30 cellular contexts compared by ENCODE assay signal in genomic region chr22:34570408-34570807, GRCh38.
"Had no signal": no experiment of that assay in that cellular context is flagged by ENCODE, and none has a peak within 500 bp of the region (broad histone marks: within the 10 kb centered on the region; RNA-seq: fewer than 3 reads in every experiment).

No MANE protein-coding gene starts in this region.

- DNase-seq: naive B cell; naive thymus-derived CD8-positive, alpha-beta T cell; nephron progenitor cell; nucleus accumbens; pancreas; psoas muscle; right cardiac atrium; spleen; stimulated activated CD4-positive, alpha-beta T cell treated with anti-CD3 and anti-CD28 coated beads, Interleukin-12 subunit alpha, Interleukin-12 subunit beta, amount 100 ng/mL, for 4 hours; stimulated activated CD4-positive, alpha-beta T cell treated with anti-CD3 and anti-CD28 coated beads, Interleukin-1b, Interleukin-23, amount 100 ng/mL, for 48 hours; stimulated activated CD4-positive, alpha-beta T cell treated with anti-CD3 and anti-CD28 coated beads, Interleukin-4, amount 100 ng/mL, for 1 hour; stimulated activated CD4-positive, alpha-beta T cell treated with anti-CD3 and anti-CD28 coated beads, Interleukin-4, amount 100 ng/mL, for 4 hours; stimulated activated CD8-positive, alpha-beta memory T cell treated with anti-CD3 and anti-CD28 coated beads, Interleukin-4, amount 100 ng/mL, for 48 hours; stimulated activated naive CD4-positive, alpha-beta T cell; stimulated activated naive CD8-positive, alpha-beta T cell treated with anti-CD3 and anti-CD28 coated beads, Interleukin-15, amount 100 ng/mL, for 72 hours; stimulated activated naive CD8-positive, alpha-beta T cell treated with anti-CD3 and anti-CD28 coated beads, Interleukin-15, Interleukin-2, amounts not matched to agents 100 U/mL and 50 U/mL, for 24 hours; substantia nigra; testis; tibial artery; transverse colon; upper lobe of left lung had no signal

- H3K27ac ChIP-seq: neutrophil, pancreas, psoas muscle, skin epidermis, spleen, suprapubic skin, testis, tibial artery, transverse colon, upper lobe of left lung, vagina had no signal

- H3K4me3 ChIP-seq: pancreas, psoas muscle, skin epidermis, smooth muscle cell, spleen, suprapubic skin, testis, tibial artery, transverse colon, upper lobe of left lung, vagina had no signal

- FAIRE-seq: pancreas, urothelium cell line had no signal

- ATAC-seq: naive thymus-derived CD8-positive, alpha-beta T cell; natural killer cell treated with Interleukin-12 subunit alpha and Interleukin-12 subunit beta and Interleukin-15 and Interleukin-18, amount 100 ng/mL, for 72 hours; pancreas; psoas muscle; right cardiac atrium; sciatic nerve; stimulated activated memory B cell treated with anti-CD40 and anti-IgM and Interleukin-4, amounts not matched to agents 10 μg/mL and 1 μg/mL and 100 μg/mL, for 72 hours; stimulated activated naive CD8-positive, alpha-beta T cell treated with anti-CD3 and anti-CD28 coated beads, Interleukin-15, amount 100 ng/mL, for 72 hours; stimulated activated naive CD8-positive, alpha-beta T cell treated with anti-CD3 and anti-CD28 coated beads, Interleukin-15, Interleukin-2, amounts not matched to agents 100 U/mL and 50 U/mL, for 24 hours had no signal

- H3K4me2 ChIP-seq: smooth muscle cell had no signal

- H3K4me1 ChIP-seq: pancreas, psoas muscle, spleen, suprapubic skin, testis, tibial artery, transverse colon, upper lobe of left lung, vagina had no signal

- H3K9me3 ChIP-seq: neutrophil, pancreas, psoas muscle, suprapubic skin, testis, tibial artery, transverse colon, upper lobe of left lung, vagina had no signal

- H3K27me3 ChIP-seq: neutrophil, pancreas, spleen, suprapubic skin, testis, tibial artery, transverse colon, upper lobe of left lung, vagina had no signal

- H3K36me3 ChIP-seq: neutrophil, pancreas, spleen, suprapubic skin, tibial artery, transverse colon, upper lobe of left lung, vagina had no signal
